2 cellular contexts compared by ENCODE assay signal in genomic region chr16:54940279-54940604, GRCh38.
TF ChIP-seq lines count a peak whose summit lies in the region.

No MANE protein-coding gene starts in this region.

TF ChIP-seq in GM23338, 12 proteins besides CTCF, POLR2A, EP300 and RAD21:
- TF ChIP-seq CREB1 (CRISPR knock-in tag; IDR thresholded peaks at IDR 0.05; ENCODE audit: low read depth) (no peak), EZH2 (IDR thresholded peaks at IDR 0.05; ENCODE audit: low read depth, unreplicated experiment) (no peak), STAT1 (IDR thresholded peaks at IDR 0.05; ENCODE audit: unreplicated experiment) (no peak), POLR2AphosphoS5 (IDR thresholded peaks at IDR 0.05; ENCODE audit: low read depth) (no peak), ZNF114 (CRISPR knock-in tag; IDR thresholded peaks at IDR 0.05) (no peak), ETS1 (IDR thresholded peaks at IDR 0.05) (no peak)
TF ChIP-seq in GM23338: peak in this region for 0.

TF ChIP-seq in H1, 55 proteins besides CTCF, POLR2A, EP300 and RAD21:
- no peak for TF ChIP-seq CTBP2 (IDR thresholded peaks at IDR 0.05; ENCODE audit: borderline replicate concordance, insufficient read depth, insufficient read length, low read length)
- TF ChIP-seq KDM5A (IDR thresholded peaks at IDR 0.05; ENCODE audit: low read length) = no peak
- TF ChIP-seq KDM1A (IDR thresholded peaks at IDR 0.05; ENCODE audit: borderline replicate concordance, low read length) = peak; percentile 91; the same call in 1 of the 2 replicates
